ENCODE assay signal across 14 cellular contexts in the genomic region with DNA sequence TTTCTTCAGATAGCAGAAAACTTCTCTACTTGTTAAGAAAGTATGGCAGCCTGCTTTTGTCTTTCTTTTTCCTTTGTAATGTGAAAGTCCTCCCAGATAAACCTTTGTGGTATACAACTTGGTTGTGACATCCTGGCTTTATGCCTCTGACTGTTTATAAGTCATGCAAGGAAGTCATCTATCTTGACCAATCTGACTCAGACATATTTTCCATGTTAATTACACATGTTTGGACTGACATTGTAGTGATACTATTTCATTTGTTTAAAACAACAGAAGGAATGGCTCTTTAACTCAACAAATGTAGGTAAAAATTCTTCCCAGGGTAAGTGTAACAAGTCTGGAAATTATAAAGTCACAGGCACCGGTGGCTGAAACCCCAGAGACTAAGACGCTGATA.
DNase-seq lines count a peak whose midpoint lies in the region; FAIRE-seq and TF ChIP-seq lines count a peak whose summit lies in the region.
"Had no signal": no experiment of that assay in that cellular context is flagged by ENCODE, and none has a peak within 500 bp of the region (broad histone marks: within the 10 kb centered on the region; RNA-seq: fewer than 3 reads in every experiment).

No MANE protein-coding gene starts in this region.

- FAIRE-seq in GM12892 (lab: Jason Lieb, UNC): no peak

- H3K4me3 ChIP-seq in fibroblast of villous mesenchyme (ENCODE audit: low read depth, low read length) (no peak overlapping the region), osteoblast (ENCODE audit: insufficient read depth, low read length) (no peak overlapping the region)

- peak overlapping the region; percentile 77 for H3K27ac ChIP-seq in osteoblast (ENCODE audit: low read depth, low read length)

- H3K9me3 ChIP-seq in osteoblast (ENCODE audit: low read depth, low read length): no peaks in the 10 kb centered on the region

- no peaks in the 10 kb centered on the region for H3K36me3 ChIP-seq in osteoblast (ENCODE audit: insufficient read depth, low read length)

- H3K79me2 ChIP-seq in osteoblast (ENCODE audit: insufficient read depth, low read length): no peaks in the 10 kb centered on the region

- peak overlapping the region; percentile 34 for H3K4me2 ChIP-seq in osteoblast (ENCODE audit: insufficient read depth, low read length)

- no peak overlapping the region for H2AFZ ChIP-seq in osteoblast (ENCODE audit: low read length)

- no peaks in the 10 kb centered on the region for H3K27me3 ChIP-seq in osteoblast (ENCODE audit: insufficient read depth, low read length)

- peaks cover 34% of the 10 kb centered on the region for H3K4me1 ChIP-seq in osteoblast (ENCODE audit: insufficient read depth, low read length)

- DNase-seq in GM03348 (ENCODE audit: low spot score) (peak; percentile 66), amniotic epithelial cell (ENCODE audit: low read depth) (peak; percentile 95), fibroblast of villous mesenchyme (ENCODE audit: low read depth) (peak; percentile 71), osteoblast (ENCODE audit: insufficient read length, low spot score, missing footprints) (peak; percentile 35), UCSD-AML1 (lab: John Stamatoyannopoulos, UW; ENCODE audit: unreplicated experiment) (no peak), iPS-NIHi7 (ENCODE audit: extremely low spot score) (no peak), GM12892 (ENCODE audit: insufficient read length) (no peak)
- DNase-seq in effector CD4-positive, alpha-beta T cell: no peak
- DNase-seq: activated CD4-positive, alpha-beta memory T cell treated with anti-CD3 and anti-CD28 coated beads for 36 hours; head of caudate nucleus; Karpas-422; naive B cell; NCI-H446; stimulated activated CD4-positive, alpha-beta T cell treated with anti-CD3 and anti-CD28 coated beads, Interleukin-4, amount 100 ng/mL, for 1 hour had no signal

- TF ChIP-seq CTCF in fibroblast of villous mesenchyme (IDR thresholded peaks at IDR 0.05; ENCODE audit: insufficient read depth, low read depth, low read length) (no peak), osteoblast (IDR thresholded peaks at IDR 0.05; ENCODE audit: extremely low read depth, low read depth, low read length) (no peak)

- no peak for TF ChIP-seq POLR2A in GM12892 (IDR thresholded peaks at IDR 0.05; ENCODE audit: low read depth, low read length)

- H4K20me1 ChIP-seq in osteoblast (ENCODE audit: insufficient read depth, low read length): no peaks in the 10 kb centered on the region

Comparison
In these comparisons a context has a peak if more than half of its experiments do, and no peak if none do; other contexts are left out.
1. DNase-seq: peak in GM03348 (single experiment), amniotic epithelial cell (single experiment), fibroblast of villous mesenchyme (single experiment) and osteoblast (single experiment); none in effector CD4-positive, alpha-beta T cell (single experiment), UCSD-AML1 (single experiment), iPS-NIHi7 (single experiment) and GM12892 (single experiment).